ENCODE assay signal across 7 cellular contexts in genomic region chr9:97313746-97314145, GRCh38.
"Had no signal": no experiment of that assay in that cellular context is flagged by ENCODE, and none has a peak within 500 bp of the region (broad histone marks: within the 10 kb centered on the region; RNA-seq: fewer than 3 reads in every experiment).

No MANE protein-coding gene starts in this region.

- H3K4me3 ChIP-seq: GM23338, HAP-1 had no signal

- H3K9me3 ChIP-seq: HAP-1 had no signal

- H3K9me3 Mint-ChIP-seq: GM23338, HFFc6 had no signal

- DNase-seq: H7, HFFc6, IMR-90, KBM-7 had no signal

- H3K4me1 Mint-ChIP-seq: GM23338 had no signal

- H3K36me3 ChIP-seq: HAP-1 had no signal

- H3K27ac Mint-ChIP-seq: GM23338, HFFc6 had no signal

- ATAC-seq: GM23338, HCT116 had no signal

- H3K4me3 Mint-ChIP-seq: GM23338, HFFc6 had no signal
